ENCODE assay signal across 9 cellular contexts in genomic region chr11:126485021-126485781, GRCh38.
A peak's percentile ranks its signal among the peaks of the same experiment; 100 is the strongest.
DNase-seq lines count a peak whose midpoint lies in the region; ATAC-seq and TF ChIP-seq lines count a peak whose summit lies in the region.
"Had no signal": no experiment of that assay in that cellular context is flagged by ENCODE, and none has a peak within 500 bp of the region (broad histone marks: within the 10 kb centered on the region; RNA-seq: fewer than 3 reads in every experiment).

No MANE protein-coding gene starts in this region.

- H3K36me3 ChIP-seq in HCT116 (ENCODE audit: control insufficient read depth in 1 of 2, insufficient read depth in 2 of 2, low read length in 2 of 2) (no peaks in the 10 kb centered on the region), OCI-LY1 (ENCODE audit: insufficient read depth, low read length) (no peaks in the 10 kb centered on the region), H7 (replicated peaks; ENCODE audit: control insufficient read depth, insufficient read depth, low read length) (no peaks in the 10 kb centered on the region)

- no peaks in the 10 kb centered on the region for H3K27me3 ChIP-seq in HCT116 (ENCODE audit: insufficient read depth, low read length)
- H3K27me3 ChIP-seq in OCI-LY1 (ENCODE audit: insufficient read depth, low read length) = no peaks in the 10 kb centered on the region
- H3K27me3 ChIP-seq in H7 (ENCODE audit: control insufficient read depth, insufficient read depth, low read length) = no peaks in the 10 kb centered on the region

- TF ChIP-seq RAD21 in HCT116 (IDR thresholded peaks at IDR 0.05; ENCODE audit: low read depth) = peak; percentile 33

- H3K79me2 ChIP-seq in HCT116 (ENCODE audit: insufficient read depth, low read length) (no peaks in the 10 kb centered on the region), OCI-LY1 (ENCODE audit: insufficient read depth, low read length) (no peaks in the 10 kb centered on the region)

- ATAC-seq in HCT116 = peak; percentile 20; the same call in 1 of the 2 replicates

- H3K4me1 Mint-ChIP-seq in osteocyte (ENCODE audit: unreplicated experiment) = peaks cover 5% of the 10 kb centered on the region

- no peak overlapping the region for H3K4me3 ChIP-seq in HCT116 (replicated peaks in 1 of 2; ENCODE audit: low read depth in 1 of 2, low read length in 2 of 2)
- no peak overlapping the region for H3K4me3 ChIP-seq in OCI-LY1 (ENCODE audit: low read depth, low read length, poor library complexity, severe bottlenecking)
- H3K4me3 ChIP-seq in H7 (ENCODE audit: insufficient read depth, low read depth, low read length) = no peak overlapping the region
- H3K4me3 ChIP-seq: SK-N-MC had no signal

- TF ChIP-seq POLR2A in HCT116 (IDR thresholded peaks at IDR 0.05; ENCODE audit: borderline replicate concordance, extremely low read depth, insufficient read depth, insufficient read length) = no peak

- intact Hi-C loops in HCT116 (cut with micrococcal nuclease) = no loop called here

- H3K9ac ChIP-seq in HCT116 (ENCODE audit: low read length) (no peak overlapping the region), OCI-LY1 (ENCODE audit: low read length) (no peak overlapping the region)

- TF ChIP-seq CTCF in GM12872 (IDR thresholded peaks at IDR 0.05; ENCODE audit: insufficient read depth, low read depth, low read length) (0 out of 3 replicates have a peak, but pooled peaks have one; percentile 15), HCT116 (IDR thresholded peaks at IDR 0.05 in 2 of 3, conservative IDR thresholded peaks at IDR 0.05 in 1 of 3; ENCODE audit: borderline replicate concordance in 1 of 3, insufficient read depth in 1 of 3, low read depth in 2 of 3, low read length in 2 of 3) (peak in 2 of 3 experiments; percentile 4 to 7; a peak in 1 of 6 replicates), OCI-LY1 (IDR thresholded peaks at IDR 0.05; ENCODE audit: low read length) (peak; percentile 11; the same call in 1 of the 2 replicates), osteocyte (IDR thresholded peaks at IDR 0.05) (no peak)

- H3K4me2 ChIP-seq in HCT116 (ENCODE audit: low read length) (no peak overlapping the region), OCI-LY1 (ENCODE audit: low read length) (no peak overlapping the region; the same call in 1 of the 2 replicates)

- POLR2A ChIA-PET in HCT116 (lab: Charles Lee) = no interaction called here

- H3K9me2 ChIP-seq in HCT116 (ENCODE audit: insufficient read depth) (no peaks in the 10 kb centered on the region), OCI-LY1 (ENCODE audit: low read depth, low read length) (no peaks in the 10 kb centered on the region)

- H2AFZ ChIP-seq in HCT116 (ENCODE audit: low read depth, low read length, poor library complexity, severe bottlenecking) = no peak overlapping the region
- H2AFZ ChIP-seq in OCI-LY1 (ENCODE audit: low read length) = no peak overlapping the region

- CTCF ChIA-PET in HCT116 (lab: Charles Lee) = interaction anchor here (1.0 to 2.1 kb wide), 5 partner anchors 13 to 505 kb away, joined by 3 to 11 read pairs (median 5); no protein-coding TSS in a partner anchor

- no peak for DNase-seq in HCT116 (ENCODE audit: low read depth, low spot score)
- peak; percentile 18 for DNase-seq in mesenteric fat pad (ENCODE audit: low spot score)
- no peak for DNase-seq in osteocyte (ENCODE audit: extremely low spot score, unreplicated experiment)
- DNase-seq in AML-193 (lab: John Stamatoyannopoulos, UW) = no peak
- DNase-seq in H7 = no peak
- DNase-seq in NCI-H1092 treated with DMSO at 0.1 percent for 48 hours (lab: John Stamatoyannopoulos, UW) = no peak

- no TSS peak for BruUV-seq in HCT116 (replicated peaks; lab: Mats Ljungman, UMichigan)

- peaks cover 2 to 7% of the 10 kb centered on the region in 2 experiments; a peak in 3 of 4 replicates for H3K4me1 ChIP-seq in HCT116 (ENCODE audit: control insufficient read depth in 1 of 2, insufficient read depth in 2 of 2, low read length in 2 of 2)
- peaks cover 9% of the 10 kb centered on the region for H3K4me1 ChIP-seq in OCI-LY1 (ENCODE audit: insufficient read depth, low read length, severe bottlenecking)

- no peaks in the 10 kb centered on the region for H3K27me3 Mint-ChIP-seq in osteocyte (ENCODE audit: unreplicated experiment)

- no peaks in the 10 kb centered on the region for H4K20me1 ChIP-seq in HCT116 (ENCODE audit: insufficient read depth)
- H4K20me1 ChIP-seq in OCI-LY1 (ENCODE audit: insufficient read depth, low read length) = no peaks in the 10 kb centered on the region

- H3K9me3 ChIP-seq in HCT116 (ENCODE audit: control insufficient read depth in 1 of 2, insufficient read depth in 1 of 2, low read depth in 1 of 2, low read length in 2 of 2) (no peaks in the 10 kb centered on the region), OCI-LY1 (ENCODE audit: low read length) (no peaks in the 10 kb centered on the region)

- no peaks in the 10 kb centered on the region for H3K36me3 Mint-ChIP-seq in osteocyte (ENCODE audit: unreplicated experiment)

- no peaks in the 10 kb centered on the region for H3F3A ChIP-seq in OCI-LY1 (ENCODE audit: insufficient read depth, low read length)

- H3K27ac Mint-ChIP-seq in osteocyte (ENCODE audit: unreplicated experiment) = no peak overlapping the region

- H3K27ac ChIP-seq in HCT116 (ENCODE audit: low read depth, low read length) = no peak overlapping the region
- H3K27ac ChIP-seq in OCI-LY1 (ENCODE audit: low read depth, low read length, poor library complexity, severe bottlenecking) = no peak overlapping the region
- H3K27ac ChIP-seq: SK-N-MC had no signal

- H3K9me3 Mint-ChIP-seq in osteocyte (ENCODE audit: unreplicated experiment) = no peaks in the 10 kb centered on the region

- no peak overlapping the region for H3K4me3 Mint-ChIP-seq in osteocyte (ENCODE audit: unreplicated experiment)

- RAD21 ChIA-PET in HCT116 (lab: Charles Lee; ENCODE audit: low non-redundant PET in 1 of 2, low total read pairs in 2 of 2, uncharacterized antibody in 2 of 2, unreplicated experiment in 2 of 2) = interaction anchor here in 1 of 2 experiments (1.6 kb wide), 1 partner anchor 122 kb away, joined by 3 read pairs; no protein-coding TSS in a partner anchor

TF ChIP-seq in HCT116, 20 proteins besides CTCF, POLR2A, EP300 and RAD21:
- TF ChIP-seq ZBTB33 (IDR thresholded peaks at IDR 0.05; ENCODE audit: extremely low read depth, insufficient replicate concordance, low read length) (no peak), JUND (IDR thresholded peaks at IDR 0.05) (no peak), CEBPB (IDR thresholded peaks at IDR 0.05; ENCODE audit: low read depth) (no peak), CBX3 (IDR thresholded peaks at IDR 0.05; ENCODE audit: low read depth) (no peak), ZNF274 (IDR thresholded peaks at IDR 0.05; ENCODE audit: low read depth, low read length) (no peak), ELF1 (IDR thresholded peaks at IDR 0.05; ENCODE audit: borderline replicate concordance, low read depth) (no peak), SP1 (IDR thresholded peaks at IDR 0.05; ENCODE audit: low read depth) (no peak), POLR2AphosphoS5 (IDR thresholded peaks at IDR 0.05; ENCODE audit: low read depth, low read length) (no peak)
